1 cellular context compared by ENCODE assay signal in genomic region chr17:7496470-7497227, GRCh38.
TF ChIP-seq lines count a peak whose summit lies in the region.

No MANE protein-coding gene starts in this region.

TF ChIP-seq in HCT116, 20 proteins besides CTCF, POLR2A, EP300 and RAD21:
- TF ChIP-seq CEBPB (IDR thresholded peaks at IDR 0.05; ENCODE audit: low read depth): no peak
- TF ChIP-seq FOSL1 (IDR thresholded peaks at IDR 0.05; ENCODE audit: low read depth): no peak
- TF ChIP-seq CBX3 (IDR thresholded peaks at IDR 0.05; ENCODE audit: low read depth): no peak
- TF ChIP-seq EZH2phosphoT487 (IDR thresholded peaks at IDR 0.05; ENCODE audit: borderline replicate concordance): no peak
- TF ChIP-seq YY1 (IDR thresholded peaks at IDR 0.05; ENCODE audit: extremely low read depth, insufficient replicate concordance, low read depth, low read length): no peak
- no peak for TF ChIP-seq SP1 (IDR thresholded peaks at IDR 0.05; ENCODE audit: low read depth)
- TF ChIP-seq ZNF274 (IDR thresholded peaks at IDR 0.05; ENCODE audit: low read depth, low read length): no peak
- TF ChIP-seq REST (IDR thresholded peaks at IDR 0.05; ENCODE audit: low read depth): no peak
- TF ChIP-seq JUND (IDR thresholded peaks at IDR 0.05): no peak
- TF ChIP-seq EZH2 (IDR thresholded peaks at IDR 0.05): no peak
- TF ChIP-seq EGR1 (IDR thresholded peaks at IDR 0.05; ENCODE audit: low read depth): no peak
- TF ChIP-seq TCF7L2 (IDR thresholded peaks at IDR 0.05; ENCODE audit: borderline replicate concordance, extremely low read depth, insufficient read depth, insufficient read length): no peak
- no peak for TF ChIP-seq ZBTB33 (IDR thresholded peaks at IDR 0.05; ENCODE audit: extremely low read depth, insufficient replicate concordance, low read length)
- TF ChIP-seq MAX (IDR thresholded peaks at IDR 0.05): no peak
- no peak for TF ChIP-seq POLR2AphosphoS5 (IDR thresholded peaks at IDR 0.05; ENCODE audit: low read depth, low read length)
